10 cellular contexts compared by ENCODE assay signal in genomic region chr6:160348209-160348551, GRCh38. TPM values are rescaled to one million over a fixed set of nuclear protein-coding genes. Genes with fewer than 3 reads are reported as not detected.
DNase-seq lines count a peak whose midpoint lies in the region; ATAC-seq and TF ChIP-seq lines count a peak whose summit lies in the region.
"Had no signal": no experiment of that assay in that cellular context is flagged by ENCODE, and none has a peak within 500 bp of the region (broad histone marks: within the 10 kb centered on the region; RNA-seq: fewer than 3 reads in every experiment).

TSS of gene SLC22A3 (plus strand) at chr6:160348378. CDS start at chr6:160348420, 42 bp downstream.

- peak within 1 kb of the TSS; percentile 99 for H3K4me2 ChIP-seq in hepatocyte

- H3K4me3 ChIP-seq in adrenal gland (peak within 1 kb of the TSS in 3 of 4 donors; percentile 50 to 71 (median 70)), hepatocyte (peak within 1 kb of the TSS; percentile 92), WERI-Rb-1 (ENCODE audit: low read depth, low read length) (no peak within 1 kb of the TSS)

- 1 to 2% methylated on average over 47 to 48 of the region's 48 CpGs; no CpG with 5 or more reads in 2 of the 4 donors for WGBS in adrenal gland, 4 donors
- 3% methylated on average over 8 of the region's 48 CpGs for WGBS in hepatocyte (ENCODE audit: low lambda C conversion rate, missing lambda C conversion rate)

- CTCF ChIA-PET in Calu3 (lab: Charles Lee) = no interaction called here

- ATAC-seq in GM21737 (IDR thresholded peaks at IDR 0.05; ENCODE audit: unreplicated experiment) = no peak

- H3K9me3 ChIP-seq in adrenal gland (replicated peaks in 1 of 3) = no peaks in the 10 kb centered on the region
- no peaks in the 10 kb centered on the region for H3K9me3 ChIP-seq in hepatocyte (ENCODE audit: low read depth)
- H3K9me3 ChIP-seq in WERI-Rb-1 (ENCODE audit: severe bottlenecking) = peaks cover 8% of the 10 kb centered on the region

- H3K4me1 Mint-ChIP-seq in Calu3 (ENCODE audit: low read depth, unreplicated experiment) (peaks cover 16% of the 10 kb centered on the region), progenitor cell of endocrine pancreas (ENCODE audit: low read depth) (peaks cover 5% of the 10 kb centered on the region)

- intact Hi-C loops in Calu3 (cut with micrococcal nuclease; ENCODE audit: unreplicated experiment) = loop anchor here (2.0 to 5.0 kb wide), 2 partner anchors 44 to 209 kb away; no protein-coding TSS in a partner anchor
- intact Hi-C loops in adrenal gland (cut with DNase I) = loop anchor here in 1 of 2 donors (5.0 kb wide), 1 partner anchor 109 kb away; no protein-coding TSS in a partner anchor

- H3K27ac Mint-ChIP-seq in Calu3 (ENCODE audit: unreplicated experiment) = peak within 1 kb of the TSS; percentile 73
- H3K27ac Mint-ChIP-seq in progenitor cell of endocrine pancreas = no peak within 1 kb of the TSS

- H3K9me3 Mint-ChIP-seq in Calu3 (ENCODE audit: low read depth, unreplicated experiment) = no peaks in the 10 kb centered on the region
- H3K9me3 Mint-ChIP-seq in progenitor cell of endocrine pancreas (ENCODE audit: low read depth) = no peaks in the 10 kb centered on the region

- BruUV-seq in Calu3 (replicated peaks; lab: Mats Ljungman, UMichigan) = no TSS peak

- H3K27me3 Mint-ChIP-seq in Calu3 (ENCODE audit: unreplicated experiment) = no peaks in the 10 kb centered on the region
- H3K27me3 Mint-ChIP-seq in progenitor cell of endocrine pancreas = peaks cover 69% of the 10 kb centered on the region

- peaks cover 34% of the 10 kb centered on the region for H3K79me2 ChIP-seq in hepatocyte

- no peaks in the 10 kb centered on the region for H3K27me3 ChIP-seq in adrenal gland
- H3K27me3 ChIP-seq in hepatocyte = peaks cover 16% of the 10 kb centered on the region
- peaks cover 83% of the 10 kb centered on the region for H3K27me3 ChIP-seq in WERI-Rb-1 (ENCODE audit: insufficient read depth, low read depth, severe bottlenecking)

- peak; percentile 30 to 68 for TF ChIP-seq POLR2A in adrenal gland (IDR thresholded peaks at IDR 0.05)

- DNase-seq in Calu3 (no peak), adrenal gland (peak in 5 of 7 donors; percentile 65 to 75 (median 68)), hepatocyte (ENCODE audit: low spot score) (peak; percentile 78), progenitor cell of endocrine pancreas (ENCODE audit: low spot score, unreplicated experiment) (peak; percentile 21), WERI-Rb-1 (no peak), GOT3 (lab: John Stamatoyannopoulos, UW) (no peak)
- DNase-seq in activated CD4-positive, CD25-positive, alpha-beta regulatory T cell (lab: John Stamatoyannopoulos, UW) = no peak
- DNase-seq: stimulated activated naive CD4-positive, alpha-beta T cell treated with Interleukin-2 at 50 U/mL for 16 hours had no signal

- peak within 1 kb of the TSS in 3 of 5 donors; percentile 72 to 82 (median 77) for H3K27ac ChIP-seq in adrenal gland
- H3K27ac ChIP-seq in hepatocyte = peak within 1 kb of the TSS; percentile 87
- H3K27ac ChIP-seq in WERI-Rb-1 = no peak within 1 kb of the TSS
- H3K27ac ChIP-seq: HL-60 had no signal

- peak within 1 kb of the TSS; percentile 78 for H2AFZ ChIP-seq in hepatocyte

- no peaks in the 10 kb centered on the region for H3K9me2 ChIP-seq in hepatocyte (replicated peaks; ENCODE audit: insufficient read depth)

- H3K4me3 Mint-ChIP-seq in Calu3 (ENCODE audit: low read depth, unreplicated experiment) (peak within 1 kb of the TSS; percentile 83), progenitor cell of endocrine pancreas (ENCODE audit: low read depth) (peak within 1 kb of the TSS; percentile 66)

- H3K4me1 ChIP-seq in adrenal gland (replicated peaks in 1 of 2) (peaks cover 5 to 8% of the 10 kb centered on the region in 2 donors), hepatocyte (ENCODE audit: insufficient read depth) (peaks cover 9% of the 10 kb centered on the region)

- TF ChIP-seq CTCF in Calu3 (IDR thresholded peaks at IDR 0.05; ENCODE audit: unreplicated experiment) = no peak
- no peak for TF ChIP-seq CTCF in adrenal gland (IDR thresholded peaks at IDR 0.05)
- no peak for TF ChIP-seq CTCF in hepatocyte (IDR thresholded peaks at IDR 0.05; ENCODE audit: poor library complexity)
- no peak for TF ChIP-seq CTCF in progenitor cell of endocrine pancreas (IDR thresholded peaks at IDR 0.05; ENCODE audit: unreplicated experiment)
- TF ChIP-seq CTCF in WERI-Rb-1 (IDR thresholded peaks at IDR 0.05; ENCODE audit: low read depth, low read length) = no peak

- H3K36me3 Mint-ChIP-seq in Calu3 (ENCODE audit: insufficient read depth, unreplicated experiment) = peaks cover 24% of the 10 kb centered on the region
- no peaks in the 10 kb centered on the region for H3K36me3 Mint-ChIP-seq in progenitor cell of endocrine pancreas (ENCODE audit: insufficient read depth)

- H4K20me1 ChIP-seq in hepatocyte (ENCODE audit: insufficient read depth, poor library complexity, severe bottlenecking) = no peaks in the 10 kb centered on the region

- H3K36me3 ChIP-seq in adrenal gland (replicated peaks in 1 of 2) (no peaks in the 10 kb centered on the region), hepatocyte (replicated peaks; ENCODE audit: insufficient read depth, low read depth) (no peaks in the 10 kb centered on the region), WERI-Rb-1 (no peaks in the 10 kb centered on the region)

RNA-seq across cellular contexts. Expression of gene SLC22A3, which starts in this region (rescaled TPM):
- total RNA-seq in Calu3 (2022) (3.3 and 8.1 TPM in 2 replicates), adrenal gland (10 to 100 TPM; 15.2 to 51.9 (median 34.1) TPM), hepatocyte (34.3 and 40.3 TPM in 2 replicates), progenitor cell of endocrine pancreas (1.7 and 2.3 TPM in 2 replicates)
- polyA plus RNA-seq in adrenal gland (10 to 100 TPM; 13.3 to 33.9 (median 15.3) TPM), hepatocyte (29.6 and 34.9 TPM in 2 replicates)

Comparison
In these comparisons a context has a peak if more than half of its experiments do, and no peak if none do; other contexts are left out.
1. DNase-seq: peak in adrenal gland (5 of 7), hepatocyte (single experiment) and progenitor cell of endocrine pancreas (single experiment); none in Calu3 (single experiment), WERI-Rb-1 (single experiment), GOT3 (single experiment) and activated CD4-positive, CD25-positive, alpha-beta regulatory T cell (0 of 4).